Comparison of ENCODE assay signal across 8 cellular contexts in genomic region chr9:121399883-121400607, GRCh38. TPM values are rescaled to one million over a fixed set of nuclear protein-coding genes. Genes with fewer than 3 reads are reported as not detected.
DNase-seq lines count a peak whose midpoint lies in the region; ATAC-seq and TF ChIP-seq lines count a peak whose summit lies in the region.

No MANE protein-coding gene starts in this region.

- no peaks in the 10 kb centered on the region for H3K4me1 ChIP-seq in PC-3 (ENCODE audit: insufficient read depth, low read length)

- H3K36me3 ChIP-seq in PC-3 (ENCODE audit: low read depth, low read length): no peaks in the 10 kb centered on the region

- no peaks in the 10 kb centered on the region for H3K27me3 ChIP-seq in PC-3 (ENCODE audit: low read length)

- DNase-seq in ELR (ENCODE audit: low read depth): peak; percentile 87
- DNase-seq in LHCN-M2 (ENCODE audit: low read depth): peak; percentile 92
- DNase-seq in PC-3: peak; percentile 79
- DNase-seq in dermis blood vessel endothelial cell: peak; percentile 87
- peak; percentile 87 for DNase-seq in medulla oblongata (ENCODE audit: extremely low spot score)
- DNase-seq in mesenteric fat pad (ENCODE audit: low spot score): no peak

- no TSS peak for BruUV-seq in PC-3 (replicated peaks; lab: Mats Ljungman, UMichigan)

- intact Hi-C loops in PC-3 (cut with micrococcal nuclease): loop anchor here (2.0 kb wide), 4 partner anchors 23 to 187 kb away; no protein-coding TSS in a partner anchor

- no peaks in the 10 kb centered on the region for H3F3A ChIP-seq in PC-3 (ENCODE audit: low read length, unreplicated experiment)

- POLR2A ChIA-PET in PC-3 (lab: Charles Lee; ENCODE audit: unreplicated experiment): no interaction called here

- no peaks in the 10 kb centered on the region for H3K9me2 ChIP-seq in PC-3 (replicated peaks; ENCODE audit: low read length)

- no peaks in the 10 kb centered on the region for H3K79me2 ChIP-seq in PC-3 (ENCODE audit: low read length)

- ATAC-seq in PC-3 (peak; percentile 53), HG03460 (IDR thresholded peaks at IDR 0.05; ENCODE audit: unreplicated experiment) (no peak), HG03139 (IDR thresholded peaks at IDR 0.05; ENCODE audit: unreplicated experiment) (no peak)

- H2AFZ ChIP-seq in PC-3 (ENCODE audit: low read length): no peak overlapping the region

- H3K9me3 ChIP-seq in PC-3 (ENCODE audit: low read length): no peaks in the 10 kb centered on the region

- H3K27ac ChIP-seq in PC-3 (ENCODE audit: low read length): no peak overlapping the region

- peak; percentile 72 for TF ChIP-seq CTCF in PC-3 (conservative IDR thresholded peaks at IDR 0.05; ENCODE audit: low read depth, low read length)

- H3K4me2 ChIP-seq in PC-3 (ENCODE audit: low read length): peak overlapping the region; percentile 37; the same call in 1 of the 2 replicates

- H3K9ac ChIP-seq in PC-3 (ENCODE audit: low read length): no peak overlapping the region

- no peaks in the 10 kb centered on the region for H4K20me1 ChIP-seq in PC-3 (ENCODE audit: low read length)

- H3K4me3 ChIP-seq in PC-3 (ENCODE audit: low read length): no peak overlapping the region

- CTCF ChIA-PET in PC-3 (lab: Charles Lee): interaction anchor here (0.6 to 1.0 kb wide), 2 partner anchors 80 to 121 kb away, joined by 3 to 4 read pairs; no protein-coding TSS in a partner anchor

RNA-seq across cellular contexts. Expression of gene STOM, which starts 30.0 kb away (rescaled TPM):
- total RNA-seq in LHCN-M2 (2014; rRNA removed) (88.7 and 107 TPM in 2 replicates), PC-3 (2014; rRNA removed) (3.1 and 5.5 TPM in 2 replicates), dermis blood vessel endothelial cell (310 and 473 TPM in 2 replicates), mesenteric fat pad (620 TPM)
- 57.1 TPM for polyA plus RNA-seq in LHCN-M2 (2012)

Comparison
In these comparisons a context has a peak if more than half of its experiments do, and no peak if none do; other contexts are left out.
1. RNA of gene STOM, which starts 30.0 kb away (total RNA-seq): 620 TPM in mesenteric fat pad (single experiment), 310 to 473 TPM in dermis blood vessel endothelial cell and 88.7 to 107 TPM in LHCN-M2; 3.1 to 5.5 TPM in PC-3; every median in the first group is over 10 times any median in the second.